Comparison of ENCODE assay signal across 21 cellular contexts in genomic region chr11:119052163-119052814, GRCh38. TPM values are rescaled to one million over a fixed set of nuclear protein-coding genes. Genes with fewer than 3 reads are reported as not detected.
DNase-seq lines count a peak whose midpoint lies in the region; ATAC-seq, FAIRE-seq and TF ChIP-seq lines count a peak whose summit lies in the region.
"Had no signal": no experiment of that assay in that cellular context is flagged by ENCODE, and none has a peak within 500 bp of the region (broad histone marks: within the 10 kb centered on the region; RNA-seq: fewer than 3 reads in every experiment).

No MANE protein-coding gene starts in this region.

- ATAC-seq in CD4-positive, alpha-beta T cell (ENCODE audit: poor library complexity): no peak
- ATAC-seq in T-helper 17 cell (no peak), memory B cell (ENCODE audit: low read depth) (no peak), GM18519 (IDR thresholded peaks at IDR 0.05; ENCODE audit: low FRiP score, unreplicated experiment) (no peak)
- ATAC-seq: left lobe of liver, PC-3 had no signal

- H3K27me3 Mint-ChIP-seq in CD4-positive, alpha-beta T cell: no peaks in the 10 kb centered on the region
- no peaks in the 10 kb centered on the region for H3K27me3 Mint-ChIP-seq in T-helper 17 cell
- no peaks in the 10 kb centered on the region for H3K27me3 Mint-ChIP-seq in memory B cell

- H3K36me3 Mint-ChIP-seq in CD4-positive, alpha-beta T cell (ENCODE audit: low read depth): peaks cover 95% of the 10 kb centered on the region
- peaks cover 19% of the 10 kb centered on the region for H3K36me3 Mint-ChIP-seq in T-helper 17 cell (ENCODE audit: low read depth)
- H3K36me3 Mint-ChIP-seq in memory B cell: peaks cover 35% of the 10 kb centered on the region

- CTCF ChIA-PET in CD4-positive, alpha-beta T cell (lab: Charles Lee): no interaction called here

- no peak overlapping the region for H3K27ac ChIP-seq in CD4-positive, alpha-beta T cell (ENCODE audit: low read depth, low read length)
- H3K27ac ChIP-seq: ovary, sigmoid colon had no signal

- no peaks in the 10 kb centered on the region for H3K27me3 ChIP-seq in CD4-positive, alpha-beta T cell (ENCODE audit: control insufficient read depth, insufficient read depth, low read length)
- H3K27me3 ChIP-seq: BE2C, ovary, sigmoid colon had no signal

- FAIRE-seq in GM18507 (lab: Jason Lieb, UNC) (peak; percentile 54), frontal cortex (lab: Jason Lieb, UNC) (no peak)
- FAIRE-seq: D721Med had no signal

- H3K9me3 Mint-ChIP-seq in CD4-positive, alpha-beta T cell: no peaks in the 10 kb centered on the region
- H3K9me3 Mint-ChIP-seq in memory B cell: no peaks in the 10 kb centered on the region

- no peak for DNase-seq in CD4-positive, alpha-beta T cell
- DNase-seq in GM18507 (ENCODE audit: extremely low spot score, insufficient read length, low read depth) (no peak), T-helper 17 cell (no peak), memory B cell (ENCODE audit: low spot score in 2 of 2) (no peak), NOMO-1 (lab: John Stamatoyannopoulos, UW; ENCODE audit: unreplicated experiment in 2 of 2) (no peak), frontal cortex (ENCODE audit: low spot score in 2 of 2) (no peak)
- DNase-seq: aorta, BE2C, cortex of kidney, erythroblast, GDM1, Karpas-422, NCI-H2171 treated with DMSO at 0.1 percent for 48 hours, NCI-H748 treated with DMSO at 0.1 percent for 48 hours, ovary, PC-3, sigmoid colon, T-helper 9 cell had no signal

- intact Hi-C loops in CD4-positive, alpha-beta T cell (cut with DNase I, micrococcal nuclease): loop anchor here in 1 of 2 experiments (5.0 kb wide), 1 partner anchor 185 kb away; no protein-coding TSS in a partner anchor

- POLR2A ChIA-PET in CD4-positive, alpha-beta T cell (lab: Charles Lee): interaction anchor here (1.6 kb wide), 1 partner anchor 33 kb away, joined by 5 read pairs; the partner anchor contains the start of gene TRAPPC4

- no peaks in the 10 kb centered on the region for H3K9me3 ChIP-seq in CD4-positive, alpha-beta T cell (ENCODE audit: control insufficient read depth, low read length)
- H3K9me3 ChIP-seq in T-helper 17 cell (ENCODE audit: control insufficient read depth, low read length, poor library complexity, severe bottlenecking): no peaks in the 10 kb centered on the region
- H3K9me3 ChIP-seq: BE2C, ovary, sigmoid colon had no signal

- peak overlapping the region; percentile 15 for H3K4me3 Mint-ChIP-seq in CD4-positive, alpha-beta T cell
- H3K4me3 Mint-ChIP-seq in T-helper 17 cell (no peak overlapping the region), memory B cell (no peak overlapping the region)

- H3K4me1 Mint-ChIP-seq in CD4-positive, alpha-beta T cell (ENCODE audit: low read depth): peaks cover 29% of the 10 kb centered on the region
- H3K4me1 Mint-ChIP-seq in T-helper 17 cell (peaks cover 32% of the 10 kb centered on the region), memory B cell (peaks cover 23% of the 10 kb centered on the region)

- no peak for TF ChIP-seq CTCF in CD4-positive, alpha-beta T cell (IDR thresholded peaks at IDR 0.05)

- H3K27ac Mint-ChIP-seq in CD4-positive, alpha-beta T cell: no peak overlapping the region
- H3K27ac Mint-ChIP-seq in T-helper 17 cell: peak overlapping the region; percentile 83
- peak overlapping the region; percentile 3 for H3K27ac Mint-ChIP-seq in memory B cell

RNA-seq across cellular contexts. Expression of gene HYOU1, which starts 4.7 kb away (rescaled TPM):
- total RNA-seq in CD4-positive, alpha-beta T cell: 10 to 100 TPM; 76.5 to 81.4 TPM
- total RNA-seq in T-helper 17 cell: 100 to 1,000 TPM; 132 to 162 TPM
- total RNA-seq in frontal cortex: 44.0 TPM

RNA-seq across cellular contexts. Expression of gene VPS11, which starts 15.3 kb away (rescaled TPM):
- total RNA-seq in CD4-positive, alpha-beta T cell: 10 to 100 TPM; 76.4 to 84.3 TPM
- total RNA-seq in T-helper 17 cell: 10 to 100 TPM; 58.3 to 68.0 TPM
- total RNA-seq in frontal cortex: 26.1 TPM

RNA-seq across cellular contexts. Expression of gene SLC37A4, which starts 21.6 kb away (rescaled TPM):
- total RNA-seq in CD4-positive, alpha-beta T cell: 1 to 10 TPM; 5.2 to 6.6 TPM
- total RNA-seq in T-helper 17 cell (10 to 100 TPM in 1 of 2 donors, 1 to 10 TPM in 1; 9.0 to 11.0 TPM), frontal cortex (7.7 TPM)

RNA-seq across cellular contexts. Expression of gene HMBS, which starts 32.4 kb away (rescaled TPM):
- 1 to 10 TPM; 3.4 to 4.1 TPM for total RNA-seq in CD4-positive, alpha-beta T cell
- total RNA-seq in T-helper 17 cell (1 to 10 TPM; 8.7 to 9.1 TPM), frontal cortex (3.7 TPM)

RNA-seq across cellular contexts. Expression of gene TRAPPC4, which starts 33.7 kb away (rescaled TPM):
- total RNA-seq in CD4-positive, alpha-beta T cell: 100 to 1,000 TPM; 101 to 106 TPM
- total RNA-seq in T-helper 17 cell: 10 to 100 TPM; 62.4 to 69.5 TPM
- 68.1 TPM for total RNA-seq in frontal cortex
